ENCODE assay signal across 1 cellular context in genomic region chr11:95792700-95793099, GRCh38.
TF ChIP-seq lines count a peak whose summit lies in the region.

No MANE protein-coding gene starts in this region.

TF ChIP-seq in HepG2, 621 proteins besides CTCF, POLR2A, EP300 and RAD21:
- TF ChIP-seq RXRB (CRISPR knock-in tag; IDR thresholded peaks at IDR 0.05; ENCODE audit: borderline replicate concordance) (no peak), ZNF740 (CRISPR knock-in tag; IDR thresholded peaks at IDR 0.05) (no peak), ARNT2 (CRISPR knock-in tag; IDR thresholded peaks at IDR 0.05; ENCODE audit: low read depth) (no peak), SMAD9 (CRISPR knock-in tag; IDR thresholded peaks at IDR 0.05) (no peak), ZNF816 (CRISPR knock-in tag; IDR thresholded peaks at IDR 0.05; ENCODE audit: borderline replicate concordance) (no peak), NFYB (CRISPR knock-in tag; IDR thresholded peaks at IDR 0.05) (no peak), ZNF720 (CRISPR knock-in tag; IDR thresholded peaks at IDR 0.05) (no peak), ZNF414 (CRISPR knock-in tag; IDR thresholded peaks at IDR 0.05) (no peak), HNRNPH1 (optimal IDR thresholded peaks at IDR 0.05; ENCODE audit: low read depth, low read length) (no peak), ZNF160 (CRISPR knock-in tag; IDR thresholded peaks at IDR 0.05) (no peak), RCOR2 (CRISPR knock-in tag; IDR thresholded peaks at IDR 0.05) (no peak), RBFOX2 (IDR thresholded peaks at IDR 0.05; ENCODE audit: low read depth, low read length) (no peak), FOXA3 (CRISPR knock-in tag; IDR thresholded peaks at IDR 0.05) (no peak), ADNP (CRISPR knock-in tag; IDR thresholded peaks at IDR 0.05) (no peak), SP5 (CRISPR knock-in tag; IDR thresholded peaks at IDR 0.05; ENCODE audit: borderline replicate concordance, low read depth) (no peak), SAFB2 (CRISPR knock-in tag; IDR thresholded peaks at IDR 0.05; ENCODE audit: borderline replicate concordance, low read depth) (no peak), KDM4B (CRISPR knock-in tag; IDR thresholded peaks at IDR 0.05) (no peak), NFE2L2 (IDR thresholded peaks at IDR 0.05; ENCODE audit: low read length) (no peak), HIC2 (CRISPR knock-in tag; IDR thresholded peaks at IDR 0.05; ENCODE audit: low read depth) (no peak)
- TF ChIP-seq, protein P1, sequence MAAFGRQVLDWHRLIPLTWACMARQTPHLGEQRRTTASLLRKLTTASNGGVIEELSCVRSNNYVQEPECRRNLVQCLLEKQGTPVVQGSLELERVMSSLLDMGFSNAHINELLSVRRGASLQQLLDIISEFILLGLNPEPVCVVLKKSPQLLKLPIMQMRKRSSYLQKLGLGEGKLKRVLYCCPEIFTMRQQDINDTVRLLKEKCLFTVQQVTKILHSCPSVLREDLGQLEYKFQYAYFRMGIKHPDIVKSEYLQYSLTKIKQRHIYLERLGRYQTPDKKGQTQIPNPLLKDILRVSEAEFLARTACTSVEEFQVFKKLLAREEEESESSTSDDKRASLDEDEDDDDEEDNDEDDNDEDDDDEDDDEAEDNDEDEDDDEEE (CRISPR knock-in tag; IDR thresholded peaks at IDR 0.05), result no peak
TF ChIP-seq in HepG2: peak in this region for 0.
